11 cellular contexts compared by ENCODE assay signal in genomic region chr1:248645178-248645577, GRCh38. TPM values are rescaled to one million over a fixed set of nuclear protein-coding genes. Genes with fewer than 3 reads are reported as not detected.
"Had no signal": no experiment of that assay in that cellular context is flagged by ENCODE, and none has a peak within 500 bp of the region (broad histone marks: within the 10 kb centered on the region; RNA-seq: fewer than 3 reads in every experiment).

Gene OR2T35, minus strand, starts transcription at chr1:248645278. Its CDS starts 6,020 bp downstream, at chr1:248639258.

RNA-seq across cellular contexts. Expression of gene OR2T35, which starts in this region (rescaled TPM):
- total RNA-seq: OCI-LY7, PC-3, PC-9, Peyer's patch, Right ventricle myocardium inferior, Right ventricle myocardium superior, RPMI7951, SJCRH30, SJSA1, SK-MEL-5 had no signal
- polyA plus RNA-seq: SK-N-SH had no signal
